ENCODE assay signal across 8 cellular contexts in genomic region chr5:175464414-175465233, GRCh38. TPM values are rescaled to one million over a fixed set of nuclear protein-coding genes. Genes with fewer than 3 reads are reported as not detected.
DNase-seq lines count a peak whose midpoint lies in the region; ATAC-seq and TF ChIP-seq lines count a peak whose summit lies in the region.

No MANE protein-coding gene starts in this region.

- no peaks in the 10 kb centered on the region for H3K79me2 ChIP-seq in smooth muscle cell (ENCODE audit: low read depth)

- ATAC-seq in GM21723 (IDR thresholded peaks at IDR 0.05; ENCODE audit: unreplicated experiment), result peak; percentile 98
- peak in 4 of 8 donors; percentile 67 to 70 (median 67) for ATAC-seq in heart right ventricle
- ATAC-seq in aorta (ENCODE audit: low FRiP score), result no peak

- peaks cover 0 to 25% (median 11%) of the 10 kb centered on the region in 7 donors for H3K27me3 ChIP-seq in heart right ventricle
- H3K27me3 ChIP-seq in smooth muscle cell (ENCODE audit: low read depth), result no peaks in the 10 kb centered on the region
- H3K27me3 ChIP-seq in aorta (ENCODE audit: control insufficient read depth in 1 of 2, insufficient read depth in 2 of 2, low read length in 1 of 2), result peaks cover 0 to 2% of the 10 kb centered on the region in 2 donors

- H3F3A ChIP-seq in smooth muscle cell (ENCODE audit: low read depth), result no peaks in the 10 kb centered on the region

- POLR2A ChIA-PET in GM10248 (lab: Yijun Ruan, JAX), result no interaction called here

- intact Hi-C loops in heart right ventricle (cut with DNase I) (loop anchor here in 3 of 10 donors (5.0 kb wide), 2 partner anchors 512 to 517 kb away; no protein-coding TSS in a partner anchor), aorta (cut with DNase I) (loop anchor here in 1 of 2 donors (5.0 kb wide), 1 partner anchor 512 kb away; no protein-coding TSS in a partner anchor)

- TF ChIP-seq CTCF in GM10248 (IDR thresholded peaks at IDR 0.05; ENCODE audit: control extremely low read depth, extremely low read depth, low read depth, missing control alignments) (peak; percentile 71), heart right ventricle (IDR thresholded peaks at IDR 0.05) (peak; percentile 49 to 72 (median 68)), smooth muscle cell (IDR thresholded peaks at IDR 0.05; ENCODE audit: borderline replicate concordance, insufficient read depth, poor library complexity, severe bottlenecking) (peak; percentile 69)

- H3K27ac ChIP-seq in heart right ventricle (no peak overlapping the region), smooth muscle cell (ENCODE audit: low read depth) (no peak overlapping the region), aorta (ENCODE audit: low read depth in 1 of 2, low read length in 2 of 2) (no peak overlapping the region)

- no peak overlapping the region for H3K4me3 ChIP-seq in Jurkat, Clone E6-1 (ENCODE audit: low read length)
- H3K4me3 ChIP-seq in heart right ventricle (no peak overlapping the region), smooth muscle cell (no peak overlapping the region), aorta (ENCODE audit: low read length in 2 of 2) (no peak overlapping the region)

- H4K20me1 ChIP-seq in smooth muscle cell (ENCODE audit: low read depth), result no peaks in the 10 kb centered on the region

- WGBS in heart right ventricle, 2 donors, result 21 to 22% methylated on average over 10 of the region's 10 CpGs
- WGBS in smooth muscle cell (ENCODE audit: low lambda C conversion rate), result 32% methylated on average over 10 of the region's 10 CpGs
- 26% methylated on average over 10 of the region's 10 CpGs for WGBS in aorta, 2 donors

- H3K9ac ChIP-seq in smooth muscle cell (ENCODE audit: low read depth), result no peak overlapping the region

- peak overlapping the region; percentile 41 for H2AFZ ChIP-seq in smooth muscle cell (ENCODE audit: low read depth)

- H3K9me3 ChIP-seq in heart right ventricle (no peaks in the 10 kb centered on the region), smooth muscle cell (replicated peaks; ENCODE audit: low read depth) (no peaks in the 10 kb centered on the region), aorta (ENCODE audit: control insufficient read depth, low read length) (peaks cover 3% of the 10 kb centered on the region)

- no peak overlapping the region for H3K4me2 ChIP-seq in smooth muscle cell

- H3K4me1 ChIP-seq in heart right ventricle (no peaks in the 10 kb centered on the region), smooth muscle cell (ENCODE audit: low read depth) (no peaks in the 10 kb centered on the region), aorta (ENCODE audit: control insufficient read depth in 1 of 2, insufficient read depth in 2 of 2, low read length in 2 of 2) (no peaks in the 10 kb centered on the region)

- CTCF ChIA-PET in GM10248 (lab: Yijun Ruan, JAX), result interaction anchor here (0.6 to 2.9 kb wide), 28 partner anchors 7 to 516 kb away, joined by 3 to 62 read pairs (median 4); partner anchors contain the start of genes DRD1 and SFXN1

- H3K36me3 ChIP-seq in heart right ventricle, result no peaks in the 10 kb centered on the region
- H3K36me3 ChIP-seq in smooth muscle cell (ENCODE audit: low read depth), result no peaks in the 10 kb centered on the region
- H3K36me3 ChIP-seq in aorta (ENCODE audit: control insufficient read depth in 1 of 2, insufficient read depth in 2 of 2, low read length in 1 of 2), result no peaks in the 10 kb centered on the region

- peak; percentile 60 for DNase-seq in GM10248 (ENCODE audit: extremely low spot score)
- peak; percentile 50 for DNase-seq in Jurkat, Clone E6-1 (ENCODE audit: low read depth, low spot score)
- DNase-seq in SHP77 (lab: John Stamatoyannopoulos, UW), result peak; percentile 65 to 74
- DNase-seq in activated naive CD4-positive, alpha-beta T cell (lab: John Stamatoyannopoulos, UW), result peak; percentile 7 to 37 (median 22)
- no peak for DNase-seq in heart right ventricle
- no peak for DNase-seq in smooth muscle cell (lab: John Stamatoyannopoulos, UW; ENCODE audit: unreplicated experiment)
- DNase-seq in aorta, result no peak

RNA-seq across cellular contexts. Expression of gene SFXN1, which starts 13.7 kb away (rescaled TPM):
- polyA plus RNA-seq in Jurkat, Clone E6-1 (2012; ENCODE audit: insufficient read depth, insufficient read length), result 134 TPM
- total RNA-seq in heart right ventricle (10 to 100 TPM; 27.8 to 39.6 (median 33.0) TPM), smooth muscle cell (136 and 142 TPM in 2 replicates), aorta (10 to 100 TPM; 22.4 to 26.9 TPM)
- polyA plus RNA-seq in heart right ventricle (10 to 100 TPM; 14.3 to 18.4 TPM), smooth muscle cell (63.9 and 65.6 TPM in 2 replicates), aorta (10 to 100 TPM in 1 of 2 donors, 1 to 10 TPM in 1; 8.2 to 28.3 TPM)

RNA-seq across cellular contexts. Expression of gene DRD1, which starts 20.6 kb away (rescaled TPM):
- polyA plus RNA-seq in Jurkat, Clone E6-1 (2012; ENCODE audit: insufficient read depth, insufficient read length), result not detected
- total RNA-seq in heart right ventricle, result under 1 TPM in 3 of 10 donors, not detected in 7; 0.06 to 0.12 (median 0.09) TPM
- polyA plus RNA-seq in heart right ventricle, result not detected
- total RNA-seq in smooth muscle cell, result 0.67 and 1.3 TPM in 2 replicates
- 0.32 and 0.93 TPM in 2 replicates for polyA plus RNA-seq in smooth muscle cell
- total RNA-seq in aorta, result under 1 TPM; 0.45 to 0.62 TPM
- 1 to 10 TPM in 1 of 2 donors, under 1 TPM in 1; 0.13 to 2.1 TPM for polyA plus RNA-seq in aorta

Comparison
In these comparisons a context has a peak if more than half of its experiments do, and no peak if none do; other contexts are left out.
1. DNase-seq: peak in GM10248 (single experiment), Jurkat, Clone E6-1 (single experiment), SHP77 (2 of 2) and activated naive CD4-positive, alpha-beta T cell (4 of 4); none in heart right ventricle (0 of 2), smooth muscle cell (single experiment) and aorta (0 of 2).
2. Peak in every context shown above with its lines, with median percentiles within 50 percentile points of each other: CTCF ChIP-seq.